In genomic region chr4:182874946-182875345, GRCh38 we compare ENCODE assay signal across 19 cellular contexts. TPM values are rescaled to one million over a fixed set of nuclear protein-coding genes. Genes with fewer than 3 reads are reported as not detected.
DNase-seq lines count a peak whose midpoint lies in the region; TF ChIP-seq lines count a peak whose summit lies in the region.
"Had no signal": no experiment of that assay in that cellular context is flagged by ENCODE, and none has a peak within 500 bp of the region (broad histone marks: within the 10 kb centered on the region; RNA-seq: fewer than 3 reads in every experiment).

No MANE protein-coding gene starts in this region.

- intact Hi-C loops in uterus (cut with DNase I; ENCODE audit: low total_unique reads): no loop called here
- intact Hi-C loops in esophagus muscularis mucosa (cut with DNase I): no loop called here

- H3K9me3 Mint-ChIP-seq in endodermal cell (peaks cover 4% of the 10 kb centered on the region), neural crest cell (no peaks in the 10 kb centered on the region)
- H3K9me3 Mint-ChIP-seq: CD8-positive, alpha-beta memory T cell had no signal

- no peak for TF ChIP-seq EP300 in esophagus muscularis mucosa (IDR thresholded peaks at IDR 0.05)

- no peaks in the 10 kb centered on the region for H3K27me3 Mint-ChIP-seq in endodermal cell (ENCODE audit: insufficient read depth)
- no peaks in the 10 kb centered on the region for H3K27me3 Mint-ChIP-seq in neural crest cell (ENCODE audit: low read depth)
- H3K27me3 Mint-ChIP-seq: CD8-positive, alpha-beta memory T cell had no signal

- peaks cover 6% of the 10 kb centered on the region; the same call in 1 of the 2 replicates for H3F3A ChIP-seq in DOHH2 (ENCODE audit: control insufficient read depth, insufficient read depth)

- peaks cover 3% of the 10 kb centered on the region; the same call in 1 of the 2 replicates for H4K20me1 ChIP-seq in DOHH2 (ENCODE audit: control insufficient read depth, insufficient read depth, low read depth, low read length)

- H3K36me3 ChIP-seq in DOHH2 (ENCODE audit: control insufficient read depth, low read length) (no peaks in the 10 kb centered on the region), endodermal cell (ENCODE audit: control insufficient read depth, insufficient read depth, low read length) (no peaks in the 10 kb centered on the region), uterus (no peaks in the 10 kb centered on the region), esophagus muscularis mucosa (peaks cover 0 to 20% (median 7%) of the 10 kb centered on the region in 4 donors)
- H3K36me3 ChIP-seq: SJCRH30 had no signal

- H3K4me1 Mint-ChIP-seq in endodermal cell (peaks cover 14% of the 10 kb centered on the region), neural crest cell (peaks cover 61% of the 10 kb centered on the region)
- H3K4me1 Mint-ChIP-seq: CD8-positive, alpha-beta memory T cell had no signal

- H3K27ac ChIP-seq in DOHH2 (ENCODE audit: low read depth, low read length) (peak overlapping the region; percentile 40), endodermal cell (ENCODE audit: low read depth, low read length) (peak overlapping the region; percentile 53), uterus (no peak overlapping the region), esophagus muscularis mucosa (replicated peaks in 1 of 4) (no peak overlapping the region)
- H3K27ac ChIP-seq: A549, PC-9, SJCRH30 had no signal

- no peaks in the 10 kb centered on the region for H3K79me2 ChIP-seq in DOHH2 (ENCODE audit: control insufficient read depth, low read length)

- no peaks in the 10 kb centered on the region for H3K9me3 ChIP-seq in DOHH2 (ENCODE audit: control insufficient read depth, insufficient read depth, low read length)
- no peaks in the 10 kb centered on the region for H3K9me3 ChIP-seq in endodermal cell (ENCODE audit: control insufficient read depth, low read length)
- no peaks in the 10 kb centered on the region for H3K9me3 ChIP-seq in uterus
- no peaks in the 10 kb centered on the region for H3K9me3 ChIP-seq in esophagus muscularis mucosa
- H3K9me3 ChIP-seq: A549, SJCRH30 had no signal

- peaks cover 23% of the 10 kb centered on the region for H3K4me1 ChIP-seq in DOHH2 (ENCODE audit: control insufficient read depth, low read length)
- no peaks in the 10 kb centered on the region for H3K4me1 ChIP-seq in endodermal cell (ENCODE audit: control insufficient read depth, insufficient read depth, low read length)
- H3K4me1 ChIP-seq in uterus: no peaks in the 10 kb centered on the region
- peaks cover 0 to under 1% (median 0%) of the 10 kb centered on the region in 4 donors for H3K4me1 ChIP-seq in esophagus muscularis mucosa
- H3K4me1 ChIP-seq: A549, SJCRH30 had no signal

- no peaks in the 10 kb centered on the region for H3K9me2 ChIP-seq in DOHH2 (replicated peaks; ENCODE audit: control insufficient read depth, low read length)

- no peak for TF ChIP-seq CTCF in DOHH2 (IDR thresholded peaks at IDR 0.05; ENCODE audit: low read depth, low read length, poor library complexity, severe bottlenecking)
- no peak for TF ChIP-seq CTCF in endodermal cell (conservative IDR thresholded peaks at IDR 0.05)
- no peak for TF ChIP-seq CTCF in neural crest cell (conservative IDR thresholded peaks at IDR 0.05)
- no peak for TF ChIP-seq CTCF in uterus (IDR thresholded peaks at IDR 0.05)
- TF ChIP-seq CTCF in esophagus muscularis mucosa (IDR thresholded peaks at IDR 0.05): no peak

- WGBS in endodermal cell (ENCODE audit: insufficient coverage in 1 of 2, insufficient read length in 1 of 2), 2 experiments: 94 to 100% methylated on average over 4 to 10 of the region's 10 CpGs
- WGBS in esophagus muscularis mucosa: 88% methylated on average over 10 of the region's 10 CpGs

- no peak overlapping the region for H3K9ac ChIP-seq in endodermal cell (ENCODE audit: extremely low read depth, low read length, poor library complexity, severe bottlenecking)

- TF ChIP-seq POLR2A in uterus (IDR thresholded peaks at IDR 0.05) (no peak), esophagus muscularis mucosa (IDR thresholded peaks at IDR 0.05; ENCODE audit: low read depth) (no peak)

- DNase-seq in endodermal cell (no peak), neural crest cell (ENCODE audit: low read depth, low spot score) (no peak), pons (ENCODE audit: low spot score) (no peak), HCEC 1CT (no peak), uterus (no peak), esophagus muscularis mucosa (ENCODE audit: extremely low spot score) (no peak)
- DNase-seq: CD8-positive, alpha-beta memory T cell; Karpas-422; NCI-H1105; NCI-H1436 treated with DMSO at 0.1 percent for 48 hours; NCI-H2029; NCI-H446 treated with DMSO at 0.1 percent for 48 hours; NCI-H526; NCI-H82; NK-92 treated with Interleukin-12 subunit alpha and Interleukin-12 subunit beta, amount 100 ng/mL, for 24 hours; PC-9; SJCRH30 had no signal

- H3K27me3 ChIP-seq in DOHH2 (ENCODE audit: control insufficient read depth, low read length) (peaks cover 13% of the 10 kb centered on the region), endodermal cell (ENCODE audit: control insufficient read depth, insufficient read depth, low read length, poor library complexity, severe bottlenecking) (no peaks in the 10 kb centered on the region), uterus (no peaks in the 10 kb centered on the region), esophagus muscularis mucosa (no peaks in the 10 kb centered on the region)
- H3K27me3 ChIP-seq: SJCRH30 had no signal

- H3K4me2 ChIP-seq in DOHH2 (ENCODE audit: low read length): peak overlapping the region; percentile 55
- H3K4me2 ChIP-seq: A549, PC-9 had no signal

- H3K4me3 ChIP-seq in DOHH2 (ENCODE audit: low read length): peak overlapping the region; percentile 56; the same call in 1 of the 2 replicates
- no peak overlapping the region for H3K4me3 ChIP-seq in endodermal cell (ENCODE audit: low read length)
- no peak overlapping the region for H3K4me3 ChIP-seq in uterus
- H3K4me3 ChIP-seq in esophagus muscularis mucosa: no peak overlapping the region
- H3K4me3 ChIP-seq: A549, PC-9, SJCRH30 had no signal

- H3K36me3 Mint-ChIP-seq in endodermal cell (ENCODE audit: low read depth) (peaks cover 4% of the 10 kb centered on the region), neural crest cell (ENCODE audit: low read depth) (no peaks in the 10 kb centered on the region)

- H3K27ac Mint-ChIP-seq in endodermal cell (no peak overlapping the region), neural crest cell (ENCODE audit: unreplicated experiment) (peak overlapping the region; percentile 94)

- H3K4me3 Mint-ChIP-seq in endodermal cell (no peak overlapping the region), neural crest cell (peak overlapping the region; percentile 45)
- H3K4me3 Mint-ChIP-seq: CD8-positive, alpha-beta memory T cell had no signal

RNA-seq across cellular contexts. Expression of gene DCTD, which starts 42.2 kb away (rescaled TPM):
- total RNA-seq in endodermal cell (100 to 1,000 TPM; 104 to 111 TPM), neural crest cell (120 and 122 TPM in 2 replicates), uterus (100 to 1,000 TPM in 1 of 4 donors, 10 to 100 TPM in 3; 49.7 to 131 (median 73.4) TPM), esophagus muscularis mucosa (10 to 100 TPM; 33.6 to 55.3 (median 48.7) TPM)
- 80.2 TPM for polyA plus RNA-seq in endodermal cell (2013, experiment 1 of 2)
- polyA plus RNA-seq in endodermal cell (2013, experiment 2 of 2): 68.5 TPM

Comparison
In these comparisons a context has a peak if more than half of its experiments do, and no peak if none do; other contexts are left out.
1. H3K27ac ChIP-seq: peak in DOHH2 (single experiment) and endodermal cell (single experiment); none in uterus (0 of 2) and esophagus muscularis mucosa (0 of 4).